ENCODE assay signal across 20 cellular contexts in genomic region chr2:70979626-70980025, GRCh38. TPM values are rescaled to one million over a fixed set of nuclear protein-coding genes. Genes with fewer than 3 reads are reported as not detected.
DNase-seq lines count a peak whose midpoint lies in the region; ATAC-seq and TF ChIP-seq lines count a peak whose summit lies in the region.
"Had no signal": no experiment of that assay in that cellular context is flagged by ENCODE, and none has a peak within 500 bp of the region (broad histone marks: within the 10 kb centered on the region; RNA-seq: fewer than 3 reads in every experiment).

No MANE protein-coding gene starts in this region.

- no peaks in the 10 kb centered on the region for H3K9me3 ChIP-seq in stomach smooth muscle (ENCODE audit: control insufficient read depth in 2 of 2, low read length in 2 of 2)
- H3K9me3 ChIP-seq: adrenal gland had no signal

- H3K27me3 Mint-ChIP-seq in activated B cell treated with CpG ODN at 0.5 μM for 24 hours: peaks cover 2% of the 10 kb centered on the region
- H3K27me3 Mint-ChIP-seq in mesothelial cell of epicardium (ENCODE audit: low read depth): peaks cover 3% of the 10 kb centered on the region
- H3K27me3 Mint-ChIP-seq: activated CD4-positive, alpha-beta T cell treated with anti-CD3 and anti-CD28 coated beads for 36 hours; stimulated activated memory B cell treated with anti-CD40 and anti-IgM and Interleukin-4, amounts not matched to agents 10 μg/mL and 1 μg/mL and 100 μg/mL, for 72 hours had no signal

- H3K27me3 ChIP-seq in stomach smooth muscle (ENCODE audit: control insufficient read depth in 1 of 2, insufficient read depth in 2 of 2, low read length in 2 of 2): no peaks in the 10 kb centered on the region
- H3K27me3 ChIP-seq: adrenal gland had no signal

- H3K4me1 ChIP-seq in stomach smooth muscle (ENCODE audit: control insufficient read depth, insufficient read depth, low read length): peaks cover 14% of the 10 kb centered on the region

- CTCF ChIA-PET in activated B cell treated with CpG ODN at 0.5 μM for 24 hours (lab: Charles Lee): no interaction called here

- H3K4me3 ChIP-seq in stomach smooth muscle (ENCODE audit: low read length in 2 of 2): no peak overlapping the region

- DNase-seq in GM13976 (ENCODE audit: low spot score) (peak; percentile 7), activated B cell treated with CpG ODN at 0.5 μM for 24 hours (no peak), mesothelial cell of epicardium (ENCODE audit: low spot score in 2 of 2, unreplicated experiment in 2 of 2) (no peak), NCI-H526 (lab: John Stamatoyannopoulos, UW) (no peak), GF-D8 (lab: John Stamatoyannopoulos, UW) (no peak)
- DNase-seq: activated CD4-positive, alpha-beta T cell treated with anti-CD3 and anti-CD28 coated beads for 36 hours; C1 segment of cervical spinal cord; DMS79; GM23248; mammary epithelial cell; NCI-H187 treated with DMSO at 0.1 percent for 48 hours; NCI-H510A treated with DMSO at 0.1 percent for 48 hours; T1000 had no signal

- intact Hi-C loops in activated B cell treated with CpG ODN at 0.5 μM for 24 hours (cut with micrococcal nuclease): loop anchor here (5.0 kb wide), 2 partner anchors 88 to 1087 kb away; partner anchors contain the start of genes NAGK and SNRNP27

- in situ Hi-C loops in GM13976 (cut with MboI; ENCODE audit: low sequenced_read_pairs, unreplicated experiment): no loop called here

- H3K36me3 Mint-ChIP-seq in activated B cell treated with CpG ODN at 0.5 μM for 24 hours (ENCODE audit: low read depth) (peaks cover 6% of the 10 kb centered on the region), mesothelial cell of epicardium (no peaks in the 10 kb centered on the region)

- POLR2A ChIA-PET in activated B cell treated with CpG ODN at 0.5 μM for 24 hours (lab: Charles Lee): no interaction called here

- TF ChIP-seq CTCF in GM13976 (IDR thresholded peaks at IDR 0.05; ENCODE audit: borderline replicate concordance, control extremely low read depth, extremely low read depth, insufficient read depth, missing control alignments) (no peak), activated B cell treated with CpG ODN at 0.5 μM for 24 hours (IDR thresholded peaks at IDR 0.05) (no peak), mesothelial cell of epicardium (IDR thresholded peaks at IDR 0.05; ENCODE audit: unreplicated experiment) (no peak)

- H3K27ac ChIP-seq in stomach smooth muscle (ENCODE audit: low read length): peak overlapping the region; percentile 66
- H3K27ac ChIP-seq: GM23248 had no signal

- H3K36me3 ChIP-seq in stomach smooth muscle (ENCODE audit: control insufficient read depth in 2 of 2, insufficient read depth in 2 of 2, low read length in 2 of 2): peaks cover 3 to 4% of the 10 kb centered on the region in 2 donors
- H3K36me3 ChIP-seq: adrenal gland had no signal

- no peak overlapping the region for H3K27ac Mint-ChIP-seq in activated B cell treated with CpG ODN at 0.5 μM for 24 hours
- H3K27ac Mint-ChIP-seq in mesothelial cell of epicardium: no peak overlapping the region
- H3K27ac Mint-ChIP-seq: activated CD4-positive, alpha-beta T cell treated with anti-CD3 and anti-CD28 coated beads for 36 hours; stimulated activated memory B cell treated with anti-CD40 and anti-IgM and Interleukin-4, amounts not matched to agents 10 μg/mL and 1 μg/mL and 100 μg/mL, for 72 hours had no signal

- no peak overlapping the region for H3K9ac ChIP-seq in stomach smooth muscle (ENCODE audit: low read length in 2 of 2)

- H3K4me1 Mint-ChIP-seq in activated B cell treated with CpG ODN at 0.5 μM for 24 hours: peaks cover 20% of the 10 kb centered on the region
- H3K4me1 Mint-ChIP-seq in mesothelial cell of epicardium: peaks cover 26% of the 10 kb centered on the region

- H3K9me3 Mint-ChIP-seq in activated B cell treated with CpG ODN at 0.5 μM for 24 hours (no peaks in the 10 kb centered on the region), mesothelial cell of epicardium (no peaks in the 10 kb centered on the region)
- H3K9me3 Mint-ChIP-seq: stimulated activated memory B cell treated with anti-CD40 and anti-IgM and Interleukin-4, amounts not matched to agents 10 μg/mL and 1 μg/mL and 100 μg/mL, for 72 hours had no signal

- no peak for ATAC-seq in activated B cell treated with CpG ODN at 0.5 μM for 24 hours (ENCODE audit: low read depth)
- ATAC-seq in HG03521 (IDR thresholded peaks at IDR 0.05; ENCODE audit: unreplicated experiment): no peak

- H3K4me3 Mint-ChIP-seq in activated B cell treated with CpG ODN at 0.5 μM for 24 hours (peak overlapping the region; percentile 76), mesothelial cell of epicardium (peak overlapping the region; percentile 59)
- H3K4me3 Mint-ChIP-seq: activated CD4-positive, alpha-beta T cell treated with anti-CD3 and anti-CD28 coated beads for 36 hours had no signal

RNA-seq across cellular contexts. Expression of gene ANKRD53, which starts 1.2 kb away (rescaled TPM):
- total RNA-seq in activated B cell treated with CpG ODN at 0.5 μM for 24 hours: 0.71 and 2.5 TPM in 2 replicates
- 3.6 to 4.9 TPM (median 4.0 TPM) in 3 replicates for total RNA-seq in mesothelial cell of epicardium
- total RNA-seq: GM23248, OCI-LY7 had no signal

RNA-seq across cellular contexts. Expression of gene TEX261, which starts 15.0 kb away (rescaled TPM):
- total RNA-seq in activated B cell treated with CpG ODN at 0.5 μM for 24 hours: 46.8 and 54.1 TPM in 2 replicates
- total RNA-seq in mesothelial cell of epicardium: 33.0 to 34.1 TPM (median 33.8 TPM) in 3 replicates

RNA-seq across cellular contexts. Expression of gene ATP6V1B1, which starts 43.9 kb away (rescaled TPM):
- total RNA-seq in activated B cell treated with CpG ODN at 0.5 μM for 24 hours (not detected in 2 replicates), mesothelial cell of epicardium (0.44 to 0.66 TPM in 2 of 3 replicates, not detected in the other)
- total RNA-seq: activated CD4-positive, alpha-beta T cell treated with anti-CD3 and anti-CD28 coated beads for 36 hours; cerebellum; glomerular endothelial cell; GM23248; OCI-LY7 had no signal
